8 cellular contexts compared by ENCODE assay signal in genomic region chr14:56119221-56119967, GRCh38. TPM values are rescaled to one million over a fixed set of nuclear protein-coding genes. Genes with fewer than 3 reads are reported as not detected.
DNase-seq lines count a peak whose midpoint lies in the region; ATAC-seq and TF ChIP-seq lines count a peak whose summit lies in the region.

No MANE protein-coding gene starts in this region.

- peaks cover 4% of the 10 kb centered on the region for H3K27me3 Mint-ChIP-seq in progenitor cell of endocrine pancreas

- DNase-seq in GM06990 (ENCODE audit: extremely low read depth, insufficient read length), result peak; percentile 15
- DNase-seq in SHP77 treated with DMSO at 0.1 percent for 48 hours (lab: John Stamatoyannopoulos, UW), result peak; percentile 19
- DNase-seq in hepatic stellate cell (ENCODE audit: low spot score), result peak; percentile 32
- peak; percentile 27 for DNase-seq in progenitor cell of endocrine pancreas (ENCODE audit: low spot score, unreplicated experiment)

- peaks cover 43% of the 10 kb centered on the region for H3K4me1 Mint-ChIP-seq in progenitor cell of endocrine pancreas (ENCODE audit: low read depth)

- no peak for TF ChIP-seq CTCF in GM06990 (IDR thresholded peaks at IDR 0.05; ENCODE audit: insufficient read depth, low read length, poor library complexity, severe bottlenecking)
- no peak for TF ChIP-seq CTCF in progenitor cell of endocrine pancreas (IDR thresholded peaks at IDR 0.05; ENCODE audit: unreplicated experiment)

- no peaks in the 10 kb centered on the region for H3K9me3 Mint-ChIP-seq in progenitor cell of endocrine pancreas (ENCODE audit: low read depth)

- no peaks in the 10 kb centered on the region; the same call in none of the 2 replicates for H3K27me3 ChIP-seq in GM06990 (replicated peaks; ENCODE audit: control insufficient read depth, insufficient read depth, low read length)

- H3K27ac ChIP-seq in angular gyrus (ENCODE audit: low read depth, low read length), result peak overlapping the region; percentile 73

- no peaks in the 10 kb centered on the region for H3K36me3 Mint-ChIP-seq in progenitor cell of endocrine pancreas (ENCODE audit: insufficient read depth)

- peak overlapping the region; percentile 88 for H3K27ac Mint-ChIP-seq in progenitor cell of endocrine pancreas

- peak overlapping the region; percentile 27 for H3K4me3 ChIP-seq in GM06990 (replicated peaks; ENCODE audit: low read depth, low read length)

- peak overlapping the region; percentile 82 for H3K4me3 Mint-ChIP-seq in progenitor cell of endocrine pancreas (ENCODE audit: low read depth)

- ATAC-seq in HG03159 (IDR thresholded peaks at IDR 0.05; ENCODE audit: unreplicated experiment), result peak; percentile 36
- ATAC-seq in GM21360 (IDR thresholded peaks at IDR 0.05; ENCODE audit: unreplicated experiment), result no peak
- ATAC-seq in HG02973 (IDR thresholded peaks at IDR 0.05; ENCODE audit: unreplicated experiment), result no peak

- H3K36me3 ChIP-seq in GM06990 (ENCODE audit: control insufficient read depth, insufficient read depth, low read length), result no peaks in the 10 kb centered on the region

RNA-seq across cellular contexts. Expression of gene PELI2, which starts 1.2 kb away (rescaled TPM):
- 28.5 and 32.2 TPM in 2 replicates for total RNA-seq in progenitor cell of endocrine pancreas
